ENCODE assay signal across 34 cellular contexts in the genomic region with DNA sequence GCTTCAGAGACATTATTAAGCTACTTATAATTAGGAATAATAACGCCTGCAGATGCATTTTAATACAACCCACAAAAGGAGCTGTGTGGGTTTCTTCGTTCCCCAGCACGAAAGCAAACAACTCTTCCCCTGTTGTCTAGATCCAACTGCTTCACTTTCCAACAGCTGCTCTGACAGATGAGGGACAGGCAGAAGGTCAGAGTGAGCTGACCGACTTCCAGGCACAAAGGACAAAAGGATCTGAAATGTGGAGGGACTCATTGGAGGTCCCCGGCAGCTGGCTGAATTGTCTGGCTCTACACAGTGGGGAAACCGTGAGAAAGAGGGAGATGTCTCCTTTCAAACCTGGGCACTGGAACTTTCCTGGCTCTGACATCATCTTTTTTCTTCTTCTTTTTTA.
"Had no signal": no experiment of that assay in that cellular context is flagged by ENCODE, and none has a peak within 500 bp of the region (broad histone marks: within the 10 kb centered on the region; RNA-seq: fewer than 3 reads in every experiment).

No MANE protein-coding gene starts in this region.

- H3K9me3 Mint-ChIP-seq: activated CD4-positive, alpha-beta memory T cell treated with anti-CD3 and anti-CD28 coated beads, Interleukin-2, amount 10 ng/mL, durations not matched to agents 7 days and 5 days; activated naive CD4-positive, alpha-beta T cell treated with anti-CD3 and anti-CD28 coated beads, Interleukin-2, amount 50 U/mL, for 24 hours; activated naive CD8-positive, alpha-beta T cell treated with anti-CD3 and anti-CD28 coated beads, Interleukin-2, amount 10 ng/mL, durations not matched to agents 7 days and 5 days; activated T-cell treated with anti-CD3 and anti-CD28 coated beads, Interleukin-2, amount 50 U/mL, for 24 hours; activated T-helper 2 cell treated with anti-CD3 and anti-CD28 coated beads, Interferon-gamma antibody, Interleukin-2, Interleukin-4, amounts not matched to agents 10 μg/mL and 5 μg/mL and 100 μg/mL, durations not matched to agents 14 hours and 24 hours and 36 hours had no signal

- H3K36me3 ChIP-seq: ascending aorta, breast epithelium, Peyer's patch, WERI-Rb-1 had no signal

- ATAC-seq: PC-3, Right ventricle myocardium inferior had no signal

- H3K27ac Mint-ChIP-seq: activated CD4-positive, alpha-beta memory T cell treated with anti-CD3 and anti-CD28 coated beads, Interleukin-2, amount 10 ng/mL, durations not matched to agents 7 days and 5 days; activated naive CD4-positive, alpha-beta T cell treated with anti-CD3 and anti-CD28 coated beads, Interleukin-2, amount 50 U/mL, for 24 hours; activated naive CD8-positive, alpha-beta T cell treated with anti-CD3 and anti-CD28 coated beads, Interleukin-2, amount 10 ng/mL, durations not matched to agents 7 days and 5 days; activated T-cell treated with anti-CD3 and anti-CD28 coated beads, Interleukin-2, amount 50 U/mL, for 24 hours; activated T-helper 2 cell treated with anti-CD3 and anti-CD28 coated beads, Interferon-gamma antibody, Interleukin-2, Interleukin-4, amounts not matched to agents 10 μg/mL and 5 μg/mL and 100 μg/mL, durations not matched to agents 14 hours and 24 hours and 36 hours had no signal

- H3K4me3 ChIP-seq: ascending aorta, breast epithelium, Peyer's patch, SK-N-MC had no signal

- H3K27ac ChIP-seq: ascending aorta, breast epithelium, Peyer's patch, RWPE1, SK-N-MC, WERI-Rb-1 had no signal

- H3K4me3 Mint-ChIP-seq: activated CD4-positive, alpha-beta memory T cell treated with anti-CD3 and anti-CD28 coated beads, Interleukin-2, amount 10 ng/mL, durations not matched to agents 7 days and 5 days; activated naive CD4-positive, alpha-beta T cell treated with anti-CD3 and anti-CD28 coated beads, Interleukin-2, amount 50 U/mL, for 24 hours; activated naive CD8-positive, alpha-beta T cell treated with anti-CD3 and anti-CD28 coated beads, Interleukin-2, amount 10 ng/mL, durations not matched to agents 7 days and 5 days; activated T-cell treated with anti-CD3 and anti-CD28 coated beads, Interleukin-2, amount 50 U/mL, for 24 hours had no signal

- H3K9me3 ChIP-seq: ascending aorta, breast epithelium, Peyer's patch had no signal

- H3K36me3 Mint-ChIP-seq: activated naive CD4-positive, alpha-beta T cell treated with anti-CD3 and anti-CD28 coated beads, Interleukin-2, amount 50 U/mL, for 24 hours; activated naive CD8-positive, alpha-beta T cell treated with anti-CD3 and anti-CD28 coated beads, Interleukin-2, amount 10 ng/mL, durations not matched to agents 7 days and 5 days had no signal

- H3K4me1 ChIP-seq: breast epithelium, Peyer's patch had no signal

- H3K4me1 Mint-ChIP-seq: activated CD4-positive, alpha-beta memory T cell treated with anti-CD3 and anti-CD28 coated beads, Interleukin-2, amount 10 ng/mL, durations not matched to agents 7 days and 5 days; activated naive CD4-positive, alpha-beta T cell treated with anti-CD3 and anti-CD28 coated beads, Interleukin-2, amount 50 U/mL, for 24 hours; activated naive CD8-positive, alpha-beta T cell treated with anti-CD3 and anti-CD28 coated beads, Interleukin-2, amount 10 ng/mL, durations not matched to agents 7 days and 5 days had no signal

- H3K27me3 ChIP-seq: ascending aorta, breast epithelium, Peyer's patch had no signal

- DNase-seq: activated CD4-positive, alpha-beta memory T cell treated with anti-CD3 and anti-CD28 coated beads, Interleukin-2, amount 10 ng/mL, durations not matched to agents 7 days and 5 days; activated CD4-positive, alpha-beta T cell treated with anti-CD3 and anti-CD28 coated beads for 1 hour; activated CD4-positive, alpha-beta T cell treated with anti-CD3 and anti-CD28 coated beads for 48 hours; activated CD4-positive, CD25-positive, alpha-beta regulatory T cell; activated CD8-positive, alpha-beta memory T cell treated with anti-CD3 and anti-CD28 coated beads for 24 hours; activated gamma-delta T cell; activated naive CD4-positive, alpha-beta T cell treated with Interleukin-2 at 50 U/mL for 16 hours; activated naive CD8-positive, alpha-beta T cell treated with anti-CD3 and anti-CD28 coated beads, Interleukin-2, amount 10 ng/mL, durations not matched to agents 7 days and 5 days; activated T-cell treated with anti-CD3 and anti-CD28 coated beads, Interleukin-2, amount 50 U/mL, for 24 hours; amygdala; Kasumi-1; KG1; MM.1S; MV-4-11; NCI-H1092 treated with DMSO at 0.1 percent for 48 hours; NCI-H1417 treated with DMSO at 0.1 percent for 48 hours; NCI-H187 treated with DMSO at 0.1 percent for 48 hours; NCI-H2081; NCI-H226; NCI-H510A; NCI-H526; NCI-H748 treated with DMSO at 0.1 percent for 48 hours; NK-92 treated with Interleukin-12 subunit alpha and Interleukin-12 subunit beta, amount 100 ng/mL, for 24 hours; PC-3; Peyer's patch; T1000; WERI-Rb-1 had no signal
